ENCODE assay signal across 14 cellular contexts in the genomic region with DNA sequence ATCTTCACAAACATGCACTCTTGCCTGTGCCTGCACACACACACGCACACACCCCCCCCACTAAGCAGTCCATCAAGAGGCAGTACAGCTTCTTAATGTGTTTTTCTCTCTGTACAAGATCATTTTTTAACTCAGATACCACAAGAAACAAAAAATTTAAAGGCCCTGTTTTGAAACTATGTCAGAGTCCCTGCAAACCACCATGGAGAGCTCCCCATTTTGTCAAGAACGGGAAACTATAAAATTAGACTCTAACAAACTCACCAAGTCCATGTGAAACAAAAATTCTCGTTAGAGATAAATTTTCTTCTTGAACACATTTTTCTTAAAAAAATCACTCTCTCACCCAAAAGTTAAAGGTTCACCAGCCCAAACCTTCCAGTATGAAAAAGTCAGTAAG.
DNase-seq lines count a peak whose midpoint lies in the region; ATAC-seq and TF ChIP-seq lines count a peak whose summit lies in the region.
"Had no signal": no experiment of that assay in that cellular context is flagged by ENCODE, and none has a peak within 500 bp of the region (broad histone marks: within the 10 kb centered on the region; RNA-seq: fewer than 3 reads in every experiment).

No MANE protein-coding gene starts in this region.

- no peaks in the 10 kb centered on the region for H3K9me3 Mint-ChIP-seq in WTC11

- CTCF ChIA-PET in HEK293 (lab: Yijun Ruan, JAX) (no interaction called here), WTC11 (lab: Charles Lee) (no interaction called here)

- WGBS in lower leg skin, 2 donors, result 65% methylated on average over 3 of the region's 3 CpGs

- H3K4me3 ChIP-seq in HEK293 (ENCODE audit: low read depth, low read length) (no peak overlapping the region), lower leg skin (ENCODE audit: low read depth, poor library complexity, severe bottlenecking) (no peak overlapping the region)
- H3K4me3 ChIP-seq: A549, K562 had no signal

- H3K4me1 ChIP-seq in HEK293 (ENCODE audit: control insufficient read depth, insufficient read depth, low read length), result no peaks in the 10 kb centered on the region
- H3K4me1 ChIP-seq: A549, BE2C had no signal

- no peak overlapping the region for H3K27ac ChIP-seq in HEK293 (ENCODE audit: extremely low read depth, low read depth, low read length)
- H3K27ac ChIP-seq: A549, C4-2B had no signal

- TF ChIP-seq CTCF in HEK293 (tag by site-specific recombination; IDR thresholded peaks at IDR 0.05), result no peak
- TF ChIP-seq CTCF in WTC11 (IDR thresholded peaks at IDR 0.05), result no peak
- no peak for TF ChIP-seq CTCF in lower leg skin (IDR thresholded peaks at IDR 0.05)

- no peaks in the 10 kb centered on the region for H3K36me3 ChIP-seq in HEK293 (ENCODE audit: control insufficient read depth in 2 of 2, insufficient read depth in 1 of 2, low read length in 2 of 2)
- H3K36me3 ChIP-seq: BE2C had no signal

- H3K27ac Mint-ChIP-seq in WTC11, result peak overlapping the region; percentile 94
- H3K27ac Mint-ChIP-seq: CD4-positive, alpha-beta memory T cell had no signal

- peaks cover 93% of the 10 kb centered on the region for H3K4me1 Mint-ChIP-seq in WTC11

- peak overlapping the region; percentile 61 for H3K4me3 Mint-ChIP-seq in WTC11
- H3K4me3 Mint-ChIP-seq: CD4-positive, alpha-beta memory T cell had no signal

- DNase-seq in NCI-H446 treated with DMSO at 0.1 percent for 48 hours (lab: John Stamatoyannopoulos, UW), result peak; percentile 34
- no peak for DNase-seq in WTC11 (ENCODE audit: low spot score)
- DNase-seq in lower leg skin (ENCODE audit: low spot score in 2 of 2), result no peak
- DNase-seq in left lobe of liver (ENCODE audit: low spot score), result no peak
- DNase-seq: BE2C; CD4-positive, alpha-beta memory T cell; DMS53; GF-D8; H7 had no signal

- H3K27me3 Mint-ChIP-seq in WTC11 (ENCODE audit: low read depth), result no peaks in the 10 kb centered on the region
- H3K27me3 Mint-ChIP-seq: CD4-positive, alpha-beta memory T cell had no signal

- POLR2A ChIA-PET in HEK293 (lab: Yijun Ruan, JAX), result no interaction called here
- POLR2A ChIA-PET in WTC11 (lab: Charles Lee), result interaction anchor here (0.6 kb wide), 1 partner anchor 524 kb away, joined by 12 read pairs; no protein-coding TSS in a partner anchor

- ATAC-seq in WTC11 (no peak), left lobe of liver (no peak), HG02938 (IDR thresholded peaks at IDR 0.05; ENCODE audit: unreplicated experiment) (no peak)
- ATAC-seq: A549, K562 had no signal

- TF ChIP-seq POLR2A in lower leg skin (IDR thresholded peaks at IDR 0.05), result no peak

- intact Hi-C loops in lower leg skin (cut with DNase I; ENCODE audit: low total_unique reads), result no loop called here

- H3K36me3 Mint-ChIP-seq in WTC11, result peaks cover 2% of the 10 kb centered on the region; the same call in 1 of the 2 replicates
- H3K36me3 Mint-ChIP-seq: CD4-positive, alpha-beta memory T cell had no signal

- H3K9me3 ChIP-seq in HEK293 (ENCODE audit: control insufficient read depth, insufficient read depth, low read depth, low read length), result no peaks in the 10 kb centered on the region
- H3K9me3 ChIP-seq: A549, BE2C had no signal

TF ChIP-seq in HEK293, 187 proteins besides CTCF, POLR2A, EP300 and RAD21:
- TF ChIP-seq, protein P1, sequence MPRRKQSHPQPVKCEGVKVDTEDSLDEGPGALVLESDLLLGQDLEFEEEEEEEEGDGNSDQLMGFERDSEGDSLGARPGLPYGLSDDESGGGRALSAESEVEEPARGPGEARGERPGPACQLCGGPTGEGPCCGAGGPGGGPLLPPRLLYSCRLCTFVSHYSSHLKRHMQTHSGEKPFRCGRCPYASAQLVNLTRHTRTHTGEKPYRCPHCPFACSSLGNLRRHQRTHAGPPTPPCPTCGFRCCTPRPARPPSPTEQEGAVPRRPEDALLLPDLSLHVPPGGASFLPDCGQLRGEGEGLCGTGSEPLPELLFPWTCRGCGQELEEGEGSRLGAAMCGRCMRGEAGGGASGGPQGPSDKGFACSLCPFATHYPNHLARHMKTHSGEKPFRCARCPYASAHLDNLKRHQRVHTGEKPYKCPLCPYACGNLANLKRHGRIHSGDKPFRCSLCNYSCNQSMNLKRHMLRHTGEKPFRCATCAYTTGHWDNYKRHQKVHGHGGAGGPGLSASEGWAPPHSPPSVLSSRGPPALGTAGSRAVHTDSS (tag by site-specific recombination; IDR thresholded peaks at IDR 0.05), result no peak
- TF ChIP-seq, protein P2, sequence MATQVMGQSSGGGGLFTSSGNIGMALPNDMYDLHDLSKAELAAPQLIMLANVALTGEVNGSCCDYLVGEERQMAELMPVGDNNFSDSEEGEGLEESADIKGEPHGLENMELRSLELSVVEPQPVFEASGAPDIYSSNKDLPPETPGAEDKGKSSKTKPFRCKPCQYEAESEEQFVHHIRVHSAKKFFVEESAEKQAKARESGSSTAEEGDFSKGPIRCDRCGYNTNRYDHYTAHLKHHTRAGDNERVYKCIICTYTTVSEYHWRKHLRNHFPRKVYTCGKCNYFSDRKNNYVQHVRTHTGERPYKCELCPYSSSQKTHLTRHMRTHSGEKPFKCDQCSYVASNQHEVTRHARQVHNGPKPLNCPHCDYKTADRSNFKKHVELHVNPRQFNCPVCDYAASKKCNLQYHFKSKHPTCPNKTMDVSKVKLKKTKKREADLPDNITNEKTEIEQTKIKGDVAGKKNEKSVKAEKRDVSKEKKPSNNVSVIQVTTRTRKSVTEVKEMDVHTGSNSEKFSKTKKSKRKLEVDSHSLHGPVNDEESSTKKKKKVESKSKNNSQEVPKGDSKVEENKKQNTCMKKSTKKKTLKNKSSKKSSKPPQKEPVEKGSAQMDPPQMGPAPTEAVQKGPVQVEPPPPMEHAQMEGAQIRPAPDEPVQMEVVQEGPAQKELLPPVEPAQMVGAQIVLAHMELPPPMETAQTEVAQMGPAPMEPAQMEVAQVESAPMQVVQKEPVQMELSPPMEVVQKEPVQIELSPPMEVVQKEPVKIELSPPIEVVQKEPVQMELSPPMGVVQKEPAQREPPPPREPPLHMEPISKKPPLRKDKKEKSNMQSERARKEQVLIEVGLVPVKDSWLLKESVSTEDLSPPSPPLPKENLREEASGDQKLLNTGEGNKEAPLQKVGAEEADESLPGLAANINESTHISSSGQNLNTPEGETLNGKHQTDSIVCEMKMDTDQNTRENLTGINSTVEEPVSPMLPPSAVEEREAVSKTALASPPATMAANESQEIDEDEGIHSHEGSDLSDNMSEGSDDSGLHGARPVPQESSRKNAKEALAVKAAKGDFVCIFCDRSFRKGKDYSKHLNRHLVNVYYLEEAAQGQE (tag by site-specific recombination; IDR thresholded peaks at IDR 0.05), result peak; percentile 80

TF ChIP-seq in WTC11, 78 proteins besides CTCF, POLR2A, EP300 and RAD21:
- TF ChIP-seq TEAD1 (CRISPR knock-in tag; IDR thresholded peaks at IDR 0.05) (no peak), TP53 (CRISPR knock-in tag; IDR thresholded peaks at IDR 0.05) (no peak), OVOL2 (CRISPR knock-in tag; IDR thresholded peaks at IDR 0.05; ENCODE audit: borderline replicate concordance) (no peak), ZNF121 (CRISPR knock-in tag; IDR thresholded peaks at IDR 0.05) (no peak), RORB (CRISPR knock-in tag; IDR thresholded peaks at IDR 0.05) (no peak), ETV6 (CRISPR knock-in tag; IDR thresholded peaks at IDR 0.05) (no peak), CBFB (CRISPR knock-in tag; IDR thresholded peaks at IDR 0.05; ENCODE audit: low read depth) (no peak)
- TF ChIP-seq, protein P3, sequence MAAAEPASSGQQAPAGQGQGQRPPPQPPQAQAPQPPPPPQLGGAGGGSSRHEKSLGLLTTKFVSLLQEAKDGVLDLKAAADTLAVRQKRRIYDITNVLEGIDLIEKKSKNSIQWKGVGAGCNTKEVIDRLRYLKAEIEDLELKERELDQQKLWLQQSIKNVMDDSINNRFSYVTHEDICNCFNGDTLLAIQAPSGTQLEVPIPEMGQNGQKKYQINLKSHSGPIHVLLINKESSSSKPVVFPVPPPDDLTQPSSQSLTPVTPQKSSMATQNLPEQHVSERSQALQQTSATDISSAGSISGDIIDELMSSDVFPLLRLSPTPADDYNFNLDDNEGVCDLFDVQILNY (CRISPR knock-in tag; IDR thresholded peaks at IDR 0.05), result no peak
TF ChIP-seq in WTC11: peak in this region for 0.
